ENCODE assay signal across 33 cellular contexts in the genomic region with DNA sequence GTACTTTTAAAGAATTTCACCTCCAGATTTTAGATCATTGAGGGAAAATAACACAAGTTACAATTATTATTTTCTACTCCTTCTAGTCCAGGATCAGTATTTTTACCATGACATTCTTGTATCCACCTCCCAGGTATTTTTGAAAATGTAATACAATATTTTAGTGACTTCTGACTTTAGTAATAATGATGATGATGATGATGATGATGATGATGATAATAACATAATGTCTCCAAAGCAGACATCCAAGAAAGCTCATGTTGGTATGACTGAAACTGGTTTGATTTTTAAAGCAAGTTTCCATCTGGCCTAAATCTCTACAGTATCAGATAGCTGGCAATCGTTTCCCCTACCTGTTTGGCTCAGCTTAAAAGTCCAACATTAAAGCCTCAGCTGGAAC.
"Had no signal": no experiment of that assay in that cellular context is flagged by ENCODE, and none has a peak within 500 bp of the region (broad histone marks: within the 10 kb centered on the region; RNA-seq: fewer than 3 reads in every experiment).

No MANE protein-coding gene starts in this region.

- FAIRE-seq: astrocyte, bronchial epithelial cell had no signal

- H3K4me1 ChIP-seq: adrenal gland, ascending aorta, body of pancreas, breast epithelium had no signal

- H3K9me3 ChIP-seq: adrenal gland, ascending aorta, body of pancreas, breast epithelium had no signal

- ATAC-seq: activated naive CD4-positive, alpha-beta T cell treated with anti-CD3 and anti-CD28 coated beads, Interleukin-2, amount 50 U/mL, for 72 hours; activated naive CD8-positive, alpha-beta T cell treated with anti-CD3 and anti-CD28 coated beads, Interleukin-2, amount 50 U/mL, for 24 hours; activated T-cell treated with anti-CD3 and anti-CD28 coated beads, Interleukin-2, amount 50 U/mL, for 4 hours; activated T-cell treated with anti-CD3 and anti-CD28 coated beads, Interleukin-2, amount 50 U/mL, for 72 hours; activated T-helper 17 cell treated with anti-CD3 and anti-CD28 coated beads, Interleukin-2, amount 50 U/mL, for 72 hours; body of pancreas had no signal

- H3K36me3 ChIP-seq: adrenal gland, ascending aorta, brain microvascular endothelial cell, breast epithelium, cardiac muscle cell had no signal

- H3K4me3 ChIP-seq: adrenal gland, ascending aorta, body of pancreas, breast epithelium, cardiac muscle cell had no signal

- H3K27ac ChIP-seq: adrenal gland, ascending aorta, body of pancreas, brain microvascular endothelial cell, breast epithelium, cardiac muscle cell had no signal

- DNase-seq: activated effector memory CD4-positive, alpha-beta T cell treated with anti-CD3 and anti-CD28 coated beads, Interleukin-2, amount 50 U/mL, for 16 hours; activated effector memory CD4-positive, alpha-beta T cell treated with Interleukin-2 at 50 U/mL for 16 hours; activated gamma-delta T cell; activated gamma-delta T cell treated with Interleukin-2 at 50 U/mL for 16 hours; activated naive CD4-positive, alpha-beta T cell; activated naive CD4-positive, alpha-beta T cell treated with anti-CD3 and anti-CD28 coated beads for 36 hours; activated naive CD4-positive, alpha-beta T cell treated with anti-CD3 and anti-CD28 coated beads, Interleukin-2, amount 10 ng/mL, durations not matched to agents 7 days and 5 days; activated naive CD4-positive, alpha-beta T cell treated with anti-CD3 and anti-CD28 coated beads, Interleukin-2, amount 50 U/mL, for 16 hours; activated naive CD4-positive, alpha-beta T cell treated with Interleukin-2 at 50 U/mL for 16 hours; activated naive CD8-positive, alpha-beta T cell treated with anti-CD3 and anti-CD28 coated beads for 36 hours; activated naive CD8-positive, alpha-beta T cell treated with anti-CD3 and anti-CD28 coated beads, Interleukin-2, amount 10 ng/mL, durations not matched to agents 7 days and 5 days; activated naive CD8-positive, alpha-beta T cell treated with anti-CD3 and anti-CD28 coated beads, Interleukin-2, amount 50 U/mL, for 24 hours; activated T-cell treated with anti-CD3 and anti-CD28 coated beads, Interleukin-2, amount 50 U/mL, for 24 hours; activated T-cell treated with anti-CD3 and anti-CD28 coated beads, Interleukin-2, amount 50 U/mL, for 4 hours; activated T-cell treated with anti-CD3 and anti-CD28 coated beads, Interleukin-2, amount 50 U/mL, for 48 hours; activated T-cell treated with anti-CD3 and anti-CD28 coated beads, Interleukin-2, amount 50 U/mL, for 72 hours; adrenal gland; amniotic stem cell; amygdala; anterior cingulate cortex; aorta; body of pancreas; brain microvascular endothelial cell; caudate nucleus; central memory CD4-positive, alpha-beta T cell; cerebellar nuclear complex had no signal

- H3K27me3 ChIP-seq: adrenal gland, ascending aorta, body of pancreas, brain microvascular endothelial cell, breast epithelium, cardiac muscle cell had no signal
